In genomic region chr15:67107014-67107812, GRCh38 we compare ENCODE assay signal across 8 cellular contexts. TPM values are rescaled to one million over a fixed set of nuclear protein-coding genes. Genes with fewer than 3 reads are reported as not detected.
DNase-seq lines count a peak whose midpoint lies in the region; FAIRE-seq and TF ChIP-seq lines count a peak whose summit lies in the region.

No MANE protein-coding gene starts in this region.

- no peak overlapping the region for H3K4me2 ChIP-seq in Karpas-422 (ENCODE audit: low read depth, low read length, poor library complexity, severe bottlenecking)

- no peak overlapping the region for H3K9ac ChIP-seq in Karpas-422 (ENCODE audit: low read length)

- in situ Hi-C loops in G401 (cut with HindIII; ENCODE audit: low sequenced_read_pairs), result no loop called here

- H3K27ac ChIP-seq in right atrium auricular region, result peak overlapping the region; percentile 82 to 88
- no peak overlapping the region for H3K27ac ChIP-seq in Karpas-422 (ENCODE audit: low read length)

- TF ChIP-seq POLR2A in H54 (IDR thresholded peaks at IDR 0.05; ENCODE audit: low read depth, low read length), result 0 out of 2 replicates have a peak, but pooled peaks have one; percentile 20

- no peak overlapping the region for H3K4me3 ChIP-seq in right atrium auricular region
- H3K4me3 ChIP-seq in Karpas-422 (ENCODE audit: low read length), result no peak overlapping the region

- H3K9me3 ChIP-seq in right atrium auricular region, result peaks cover 0 to 7% of the 10 kb centered on the region in 2 donors
- H3K9me3 ChIP-seq in Karpas-422 (ENCODE audit: low read length), result peaks cover 11% of the 10 kb centered on the region

- no peaks in the 10 kb centered on the region for H3K36me3 ChIP-seq in right atrium auricular region
- no peaks in the 10 kb centered on the region; the same call in 1 of the 2 replicates for H3K36me3 ChIP-seq in Karpas-422 (ENCODE audit: insufficient read depth, low read length)

- H3K4me1 ChIP-seq in right atrium auricular region (peaks cover 0 to 86% of the 10 kb centered on the region in 2 donors), Karpas-422 (ENCODE audit: low read length) (peaks cover 10% of the 10 kb centered on the region)

- no peak overlapping the region for H2AFZ ChIP-seq in Karpas-422 (ENCODE audit: low read length)

- H3K9me2 ChIP-seq in Karpas-422 (replicated peaks; ENCODE audit: insufficient read depth, low read length), result no peaks in the 10 kb centered on the region

- H4K20me1 ChIP-seq in Karpas-422 (ENCODE audit: insufficient read depth, low read depth, low read length), result peaks cover 50% of the 10 kb centered on the region

- no peak for FAIRE-seq in H54 (lab: Jason Lieb, UNC)

- no peaks in the 10 kb centered on the region for H3K79me2 ChIP-seq in Karpas-422 (ENCODE audit: low read length)

- DNase-seq in H54 (ENCODE audit: insufficient read length, low spot score) (peak; percentile 65), T1000 (lab: John Stamatoyannopoulos, UW) (peak; percentile 78), right atrium auricular region (ENCODE audit: low spot score) (peak; percentile 84), smooth muscle cell of the brain vasculature (ENCODE audit: low read depth, low spot score) (peak; percentile 80), NCI-H1694 treated with DMSO at 0.1 percent for 48 hours (lab: John Stamatoyannopoulos, UW) (no peak), G401 (ENCODE audit: low spot score) (no peak), amygdala (lab: John Stamatoyannopoulos, UW) (no peak), Karpas-422 (no peak)

- TF ChIP-seq CTCF in right atrium auricular region (IDR thresholded peaks at IDR 0.05), result no peak

- H3K27me3 ChIP-seq in right atrium auricular region, result no peaks in the 10 kb centered on the region
- H3K27me3 ChIP-seq in Karpas-422 (ENCODE audit: low read length), result no peaks in the 10 kb centered on the region

RNA-seq across cellular contexts. Expression of gene SMAD3, which starts 41.8 kb away (rescaled TPM):
- total RNA-seq in right atrium auricular region, result 10 to 100 TPM; 20.8 to 37.8 TPM
- 11.1 and 21.9 TPM in 2 replicates for total RNA-seq in G401 (2014; rRNA removed; shearing (Covaris generic))
- total RNA-seq in Karpas-422 (2014; rRNA removed; shearing (Covaris generic); ENCODE audit: low replicate concordance), result 12.8 and 27.7 TPM in 2 replicates

Comparison
In these comparisons a context has a peak if more than half of its experiments do, and no peak if none do; other contexts are left out.
1. DNase-seq: peak in H54 (single experiment), T1000 (single experiment), right atrium auricular region (single experiment) and smooth muscle cell of the brain vasculature (single experiment); none in NCI-H1694 treated with DMSO at 0.1 percent for 48 hours (single experiment), G401 (single experiment), amygdala (0 of 56) and Karpas-422 (single experiment).